10 cellular contexts compared by ENCODE assay signal in the genomic region with DNA sequence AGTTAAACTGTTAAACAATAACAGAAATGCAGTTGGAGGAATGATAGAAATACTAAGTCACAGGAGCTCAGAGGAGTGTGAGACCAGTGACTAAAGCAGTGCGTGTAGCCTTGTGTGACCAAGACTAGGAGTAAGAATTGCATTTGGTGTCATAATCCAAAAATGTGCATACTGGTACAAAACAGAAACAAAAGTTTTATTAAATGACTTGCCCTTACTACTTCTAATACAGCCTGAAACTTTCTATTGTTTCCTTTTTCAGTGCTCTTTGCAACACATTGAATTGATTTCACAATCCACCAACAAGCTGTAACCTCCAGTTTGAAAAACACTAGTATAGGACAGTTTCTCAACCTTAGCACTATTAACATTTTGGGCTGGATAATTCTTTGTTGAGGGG. TPM values are rescaled to one million over a fixed set of nuclear protein-coding genes. Genes with fewer than 3 reads are reported as not detected.
A peak's percentile ranks its signal among the peaks of the same experiment; 100 is the strongest.
DNase-seq lines count a peak whose midpoint lies in the region; ATAC-seq and TF ChIP-seq lines count a peak whose summit lies in the region.
"Had no signal": no experiment of that assay in that cellular context is flagged by ENCODE, and none has a peak within 500 bp of the region (broad histone marks: within the 10 kb centered on the region; RNA-seq: fewer than 3 reads in every experiment).

No MANE protein-coding gene starts in this region.

- H3K27ac Mint-ChIP-seq in natural killer cell treated with Interleukin-12 subunit alpha and Interleukin-12 subunit beta and Interleukin-15 and Interleukin-18, amount 100 ng/mL, for 72 hours, result peak overlapping the region; percentile 2 to 62
- H3K27ac Mint-ChIP-seq in natural killer cell, result peak overlapping the region in 1 of 2 donors; percentile 31
- peak overlapping the region; percentile 57 for H3K27ac Mint-ChIP-seq in activated CD4-positive, alpha-beta memory T cell treated with anti-CD3 and anti-CD28 coated beads, Interleukin-2, amount 10 ng/mL, durations not matched to agents 7 days and 5 days

- H3K9me3 ChIP-seq in upper lobe of right lung, result no peaks in the 10 kb centered on the region
- H3K9me3 ChIP-seq in spleen, result no peaks in the 10 kb centered on the region

- TF ChIP-seq POLR2A in spleen (IDR thresholded peaks at IDR 0.05), result no peak

- POLR2A ChIA-PET in activated CD4-positive, alpha-beta memory T cell treated with anti-CD3 and anti-CD28 coated beads, Interleukin-2, amount 10 ng/mL, durations not matched to agents 7 days and 5 days (lab: Charles Lee), result no interaction called here

- no peak overlapping the region for H3K4me3 Mint-ChIP-seq in natural killer cell treated with Interleukin-12 subunit alpha and Interleukin-12 subunit beta and Interleukin-15 and Interleukin-18, amount 100 ng/mL, for 72 hours
- H3K4me3 Mint-ChIP-seq in natural killer cell, result no peak overlapping the region
- H3K4me3 Mint-ChIP-seq in activated CD4-positive, alpha-beta memory T cell treated with anti-CD3 and anti-CD28 coated beads, Interleukin-2, amount 10 ng/mL, durations not matched to agents 7 days and 5 days, result no peak overlapping the region

- H3K4me1 ChIP-seq in upper lobe of right lung, result peaks cover 40% of the 10 kb centered on the region
- peaks cover 18 to 82% (median 57%) of the 10 kb centered on the region in 6 donors for H3K4me1 ChIP-seq in spleen

- H3K36me3 ChIP-seq in upper lobe of right lung, result peaks cover 56% of the 10 kb centered on the region
- peaks cover 7 to 57% (median 46%) of the 10 kb centered on the region in 6 donors for H3K36me3 ChIP-seq in spleen

- CTCF ChIA-PET in activated CD4-positive, alpha-beta memory T cell treated with anti-CD3 and anti-CD28 coated beads, Interleukin-2, amount 10 ng/mL, durations not matched to agents 7 days and 5 days (lab: Charles Lee), result interaction anchor here (0.6 kb wide), 1 partner anchor 21 kb away, joined by 3 read pairs; no protein-coding TSS in a partner anchor

- no peaks in the 10 kb centered on the region for H3K27me3 ChIP-seq in upper lobe of right lung
- H3K27me3 ChIP-seq in spleen (replicated peaks in 1 of 7), result no peaks in the 10 kb centered on the region

- no peaks in the 10 kb centered on the region for H3K27me3 Mint-ChIP-seq in natural killer cell treated with Interleukin-12 subunit alpha and Interleukin-12 subunit beta and Interleukin-15 and Interleukin-18, amount 100 ng/mL, for 72 hours
- H3K27me3 Mint-ChIP-seq in natural killer cell (ENCODE audit: low read depth in 2 of 2), result no peaks in the 10 kb centered on the region
- H3K27me3 Mint-ChIP-seq in activated CD4-positive, alpha-beta memory T cell treated with anti-CD3 and anti-CD28 coated beads, Interleukin-2, amount 10 ng/mL, durations not matched to agents 7 days and 5 days, result no peaks in the 10 kb centered on the region

- H3K4me1 Mint-ChIP-seq in natural killer cell treated with Interleukin-12 subunit alpha and Interleukin-12 subunit beta and Interleukin-15 and Interleukin-18, amount 100 ng/mL, for 72 hours (ENCODE audit: low read depth in 2 of 2), result peaks cover 34 to 35% of the 10 kb centered on the region in 2 donors
- peaks cover 43 to 49% of the 10 kb centered on the region in 2 donors for H3K4me1 Mint-ChIP-seq in natural killer cell
- H3K4me1 Mint-ChIP-seq in activated CD4-positive, alpha-beta memory T cell treated with anti-CD3 and anti-CD28 coated beads, Interleukin-2, amount 10 ng/mL, durations not matched to agents 7 days and 5 days, result peaks cover 35% of the 10 kb centered on the region

- ATAC-seq in natural killer cell treated with Interleukin-12 subunit alpha and Interleukin-12 subunit beta and Interleukin-15 and Interleukin-18, amount 100 ng/mL, for 72 hours, result peak; percentile 73 to 79
- no peak for ATAC-seq in natural killer cell
- peak; percentile 55 for ATAC-seq in upper lobe of right lung

- WGBS in spleen, 5 donors, result 44 to 73% (median 68%) methylated on average over 1 of the region's 1 CpG

- H3K27ac ChIP-seq in upper lobe of right lung (no peak overlapping the region), spleen (peak overlapping the region in 4 of 8 donors; percentile 70 to 76 (median 74))
- H3K27ac ChIP-seq: C4-2B had no signal

- H3K4me3 ChIP-seq in upper lobe of right lung (no peak overlapping the region), spleen (no peak overlapping the region)

- no peak for DNase-seq in natural killer cell treated with Interleukin-12 subunit alpha and Interleukin-12 subunit beta and Interleukin-15 and Interleukin-18, amount 100 ng/mL, for 72 hours (ENCODE audit: low spot score)
- DNase-seq in natural killer cell (no peak), kidney tubule cell (ENCODE audit: low spot score) (peak; percentile 84), upper lobe of right lung (no peak), GF-D8 (lab: John Stamatoyannopoulos, UW) (no peak), NCI-H526 (lab: John Stamatoyannopoulos, UW) (no peak), spleen (no peak)
- no peak for DNase-seq in activated CD4-positive, alpha-beta memory T cell treated with anti-CD3 and anti-CD28 coated beads, Interleukin-2, amount 10 ng/mL, durations not matched to agents 7 days and 5 days
- DNase-seq: stimulated activated naive CD4-positive, alpha-beta T cell had no signal

- intact Hi-C loops in natural killer cell (cut with micrococcal nuclease), result no loop called here
- intact Hi-C loops in upper lobe of right lung (cut with DNase I), result no loop called here
- intact Hi-C loops in spleen (cut with DNase I; ENCODE audit: low total_unique reads), result no loop called here

- peaks cover 23% of the 10 kb centered on the region for H3K36me3 Mint-ChIP-seq in natural killer cell treated with Interleukin-12 subunit alpha and Interleukin-12 subunit beta and Interleukin-15 and Interleukin-18, amount 100 ng/mL, for 72 hours
- peaks cover 21% of the 10 kb centered on the region for H3K36me3 Mint-ChIP-seq in natural killer cell
- peaks cover 42% of the 10 kb centered on the region for H3K36me3 Mint-ChIP-seq in activated CD4-positive, alpha-beta memory T cell treated with anti-CD3 and anti-CD28 coated beads, Interleukin-2, amount 10 ng/mL, durations not matched to agents 7 days and 5 days (ENCODE audit: low read depth)

- no peak for TF ChIP-seq CTCF in natural killer cell (IDR thresholded peaks at IDR 0.05)
- no peak for TF ChIP-seq CTCF in upper lobe of right lung (IDR thresholded peaks at IDR 0.05)
- TF ChIP-seq CTCF in spleen (IDR thresholded peaks at IDR 0.05 in 8 of 11, conservative IDR thresholded peaks at IDR 0.05 in 3 of 11), result no peak

- H3K9me3 Mint-ChIP-seq in natural killer cell treated with Interleukin-12 subunit alpha and Interleukin-12 subunit beta and Interleukin-15 and Interleukin-18, amount 100 ng/mL, for 72 hours, result no peaks in the 10 kb centered on the region
- H3K9me3 Mint-ChIP-seq in natural killer cell, result no peaks in the 10 kb centered on the region
- no peaks in the 10 kb centered on the region for H3K9me3 Mint-ChIP-seq in activated CD4-positive, alpha-beta memory T cell treated with anti-CD3 and anti-CD28 coated beads, Interleukin-2, amount 10 ng/mL, durations not matched to agents 7 days and 5 days

RNA-seq across cellular contexts. Expression of gene SNX1, which starts 17.1 kb away (rescaled TPM):
- total RNA-seq in natural killer cell treated with Interleukin-12 subunit alpha and Interleukin-12 subunit beta and Interleukin-15 and Interleukin-18, amount 100 ng/mL, for 72 hours, result 100 to 1,000 TPM; 119 to 132 TPM
- total RNA-seq in natural killer cell, result 100 to 1,000 TPM; 110 to 141 (median 111) TPM
- total RNA-seq in activated CD4-positive, alpha-beta memory T cell treated with anti-CD3 and anti-CD28 coated beads, Interleukin-2, amount 10 ng/mL, durations not matched to agents 7 days and 5 days, result 100 to 1,000 TPM; 115 to 129 TPM
- 162 TPM for total RNA-seq in upper lobe of right lung
- total RNA-seq in spleen, result 100 to 1,000 TPM in 6 of 7 donors, 10 to 100 TPM in 1; 99.9 to 161 (median 134) TPM
- polyA plus RNA-seq in spleen, result 10 to 100 TPM; 45.5 to 73.7 (median 58.0) TPM

RNA-seq across cellular contexts. Expression of gene CIAO2A, which starts 19.3 kb away (rescaled TPM):
- total RNA-seq in natural killer cell treated with Interleukin-12 subunit alpha and Interleukin-12 subunit beta and Interleukin-15 and Interleukin-18, amount 100 ng/mL, for 72 hours, result 10 to 100 TPM; 55.7 to 65.4 TPM
- 10 to 100 TPM; 20.2 to 23.9 (median 22.9) TPM for total RNA-seq in natural killer cell
- 10 to 100 TPM; 74.4 to 85.0 TPM for total RNA-seq in activated CD4-positive, alpha-beta memory T cell treated with anti-CD3 and anti-CD28 coated beads, Interleukin-2, amount 10 ng/mL, durations not matched to agents 7 days and 5 days
- total RNA-seq in upper lobe of right lung, result 54.9 TPM
- 100 to 1,000 TPM in 1 of 7 donors, 10 to 100 TPM in 6; 42.2 to 112 (median 53.4) TPM for total RNA-seq in spleen
- polyA plus RNA-seq in spleen, result 100 to 1,000 TPM; 109 to 129 (median 122) TPM

RNA-seq across cellular contexts. Expression of gene SNX22, which starts 38.6 kb away (rescaled TPM):
- under 1 TPM in 1 of 2 donors, not detected in 1; 0.07 TPM for total RNA-seq in natural killer cell treated with Interleukin-12 subunit alpha and Interleukin-12 subunit beta and Interleukin-15 and Interleukin-18, amount 100 ng/mL, for 72 hours
- total RNA-seq in natural killer cell, result under 1 TPM; 0.41 to 0.80 (median 0.75) TPM
- total RNA-seq in activated CD4-positive, alpha-beta memory T cell treated with anti-CD3 and anti-CD28 coated beads, Interleukin-2, amount 10 ng/mL, durations not matched to agents 7 days and 5 days, result under 1 TPM; 0.55 to 0.68 TPM
- 28.3 TPM for total RNA-seq in upper lobe of right lung
- total RNA-seq in spleen, result 10 to 100 TPM in 6 of 7 donors, 1 to 10 TPM in 1; 8.9 to 18.6 (median 13.6) TPM
- polyA plus RNA-seq in spleen, result 10 to 100 TPM; 13.9 to 17.6 (median 17.1) TPM

RNA-seq across cellular contexts. Expression of gene PPIB, which starts 49.9 kb away (rescaled TPM):
- 100 to 1,000 TPM; 490 to 530 TPM for total RNA-seq in natural killer cell treated with Interleukin-12 subunit alpha and Interleukin-12 subunit beta and Interleukin-15 and Interleukin-18, amount 100 ng/mL, for 72 hours
- total RNA-seq in natural killer cell, result 100 to 1,000 TPM; 234 to 298 (median 251) TPM
- total RNA-seq in activated CD4-positive, alpha-beta memory T cell treated with anti-CD3 and anti-CD28 coated beads, Interleukin-2, amount 10 ng/mL, durations not matched to agents 7 days and 5 days, result 100 to 1,000 TPM; 392 to 410 TPM
- total RNA-seq in upper lobe of right lung, result 389 TPM
- total RNA-seq in spleen, result 100 to 1,000 TPM; 250 to 448 (median 305) TPM
- polyA plus RNA-seq in spleen, result 100 to 1,000 TPM; 281 to 402 (median 287) TPM

Comparison
In these comparisons a context has a peak if more than half of its experiments do, and no peak if none do; other contexts are left out.
1. ATAC-seq: peak in natural killer cell treated with Interleukin-12 subunit alpha and Interleukin-12 subunit beta and Interleukin-15 and Interleukin-18, amount 100 ng/mL, for 72 hours (2 of 2) and upper lobe of right lung (single experiment); none in natural killer cell (0 of 3).
2. RNA of gene SNX22, which starts 38.6 kb away (total RNA-seq): 28.3 TPM in upper lobe of right lung (single experiment) and 8.9 to 18.6 TPM in spleen; 0.41 to 0.80 TPM in natural killer cell, 0.55 to 0.68 TPM in activated CD4-positive, alpha-beta memory T cell treated with anti-CD3 and anti-CD28 coated beads, Interleukin-2, amount 10 ng/mL, durations not matched to agents 7 days and 5 days and 0.07 TPM in natural killer cell treated with Interleukin-12 subunit alpha and Interleukin-12 subunit beta and Interleukin-15 and Interleukin-18, amount 100 ng/mL, for 72 hours; every median in the first group is over 4 times any median in the second.